8 cellular contexts compared by ENCODE assay signal in genomic region chr14:52730708-52731111, GRCh38. TPM values are rescaled to one million over a fixed set of nuclear protein-coding genes. Genes with fewer than 3 reads are reported as not detected.
DNase-seq lines count a peak whose midpoint lies in the region; ATAC-seq and TF ChIP-seq lines count a peak whose summit lies in the region.

No MANE protein-coding gene starts in this region.

- H3K4me1 ChIP-seq in GM23338 (ENCODE audit: insufficient read depth) (peaks cover 22% of the 10 kb centered on the region), Panc1 (ENCODE audit: control insufficient read depth, insufficient read depth, low read length) (no peaks in the 10 kb centered on the region), endodermal cell (ENCODE audit: control insufficient read depth, insufficient read depth, low read length) (no peaks in the 10 kb centered on the region), neural progenitor cell (peaks cover 23% of the 10 kb centered on the region)

- POLR2A ChIA-PET in Panc1 (lab: Charles Lee): interaction anchor here (0.7 kb wide), 1 partner anchor 51 kb away, joined by 7 read pairs; no protein-coding TSS in a partner anchor

- H4K20me1 ChIP-seq in GM23338 (replicated peaks; ENCODE audit: insufficient read depth): peaks cover 2% of the 10 kb centered on the region; the same call in 1 of the 2 replicates
- H4K20me1 ChIP-seq in neural progenitor cell (ENCODE audit: low read depth): peaks cover 5% of the 10 kb centered on the region

- BruUV-seq in Panc1 (replicated peaks; lab: Mats Ljungman, UMichigan): no TSS peak

- DNase-seq in GM23338 (ENCODE audit: low spot score) (no peak), Panc1 (ENCODE audit: low read depth, low spot score) (no peak), endodermal cell (no peak), neural progenitor cell (ENCODE audit: low spot score) (no peak), amniotic stem cell (lab: John Stamatoyannopoulos, UW) (no peak)

- H3K36me3 ChIP-seq in GM23338 (ENCODE audit: insufficient read depth): no peaks in the 10 kb centered on the region
- H3K36me3 ChIP-seq in Panc1 (ENCODE audit: control insufficient read depth, insufficient read depth, low read length): peaks cover 15% of the 10 kb centered on the region
- peaks cover 46% of the 10 kb centered on the region for H3K36me3 ChIP-seq in endodermal cell (ENCODE audit: control insufficient read depth, insufficient read depth, low read length)
- peaks cover 13% of the 10 kb centered on the region for H3K36me3 ChIP-seq in neural progenitor cell

- TF ChIP-seq CTCF in GM23338 (conservative IDR thresholded peaks at IDR 0.05; ENCODE audit: low read depth in 2 of 2) (no peak), Panc1 (IDR thresholded peaks at IDR 0.05) (no peak), endodermal cell (conservative IDR thresholded peaks at IDR 0.05) (no peak), neural progenitor cell (IDR thresholded peaks at IDR 0.05) (no peak)

- H3F3A ChIP-seq in GM23338 (replicated peaks; ENCODE audit: low read depth): no peaks in the 10 kb centered on the region; the same call in 1 of the 2 replicates
- peaks cover 53% of the 10 kb centered on the region for H3F3A ChIP-seq in neural progenitor cell (ENCODE audit: low read depth)

- peak overlapping the region; percentile 98 for H3K27ac Mint-ChIP-seq in GM23338
- H3K27ac Mint-ChIP-seq in endodermal cell: peak overlapping the region; percentile 95
- H3K27ac Mint-ChIP-seq in neural progenitor cell: peak overlapping the region; percentile 89

- no peaks in the 10 kb centered on the region for H3K9me3 ChIP-seq in Panc1 (ENCODE audit: control insufficient read depth, insufficient read depth, low read depth, low read length)
- H3K9me3 ChIP-seq in endodermal cell (ENCODE audit: control insufficient read depth, low read length): peaks cover 7% of the 10 kb centered on the region
- H3K9me3 ChIP-seq in neural progenitor cell (ENCODE audit: low read depth): no peaks in the 10 kb centered on the region

- H3K27me3 ChIP-seq in GM23338 (ENCODE audit: insufficient read depth) (no peaks in the 10 kb centered on the region), Panc1 (ENCODE audit: control insufficient read depth, insufficient read depth, low read length) (no peaks in the 10 kb centered on the region), endodermal cell (ENCODE audit: control insufficient read depth, insufficient read depth, low read length, poor library complexity, severe bottlenecking) (no peaks in the 10 kb centered on the region), neural progenitor cell (no peaks in the 10 kb centered on the region)

- 0 to 3% methylated on average over 9 to 11 of the region's 11 CpGs for WGBS in endodermal cell (ENCODE audit: insufficient coverage in 1 of 2, insufficient read length in 1 of 2), 2 experiments

- peak overlapping the region; percentile 89 for H3K27ac ChIP-seq in GM23338 (ENCODE audit: low read depth)
- peak overlapping the region; percentile 85 for H3K27ac ChIP-seq in Panc1 (ENCODE audit: low read length)
- H3K27ac ChIP-seq in endodermal cell (ENCODE audit: low read depth, low read length): peak overlapping the region; percentile 54
- peak overlapping the region; percentile 72 for H3K27ac ChIP-seq in neural progenitor cell

- ATAC-seq in GM23338 (no peak), Panc1 (no peak), GM18511 (IDR thresholded peaks at IDR 0.05; ENCODE audit: unreplicated experiment) (no peak), HG02852 (IDR thresholded peaks at IDR 0.05; ENCODE audit: unreplicated experiment) (no peak), GM21367 (IDR thresholded peaks at IDR 0.05; ENCODE audit: unreplicated experiment) (no peak)

- in situ Hi-C loops in Panc1 (cut with HindIII; ENCODE audit: low pct_unique_long_range_greater_than_20kb, low sequenced_read_pairs): no loop called here

- H3K79me2 ChIP-seq in GM23338 (replicated peaks; ENCODE audit: insufficient read depth) (peaks cover 55% of the 10 kb centered on the region), neural progenitor cell (ENCODE audit: low read depth) (peaks cover 67% of the 10 kb centered on the region)

- H3K4me3 ChIP-seq in GM23338: peak overlapping the region; percentile 94
- H3K4me3 ChIP-seq in Panc1 (ENCODE audit: low read depth in 2 of 2, low read length in 2 of 2): peak overlapping the region; percentile 85 to 91
- H3K4me3 ChIP-seq in endodermal cell (ENCODE audit: low read length): peak overlapping the region; percentile 94
- H3K4me3 ChIP-seq in neural progenitor cell: peak overlapping the region; percentile 90

- no peaks in the 10 kb centered on the region for H3K9me2 ChIP-seq in GM23338 (ENCODE audit: insufficient read depth)

- H3K9me3 Mint-ChIP-seq in GM23338 (no peaks in the 10 kb centered on the region), endodermal cell (peaks cover 2% of the 10 kb centered on the region), neural progenitor cell (peaks cover 2% of the 10 kb centered on the region)

- H3K27me3 Mint-ChIP-seq in GM23338 (ENCODE audit: insufficient read depth, low read depth, poor library complexity) (peaks cover 7% of the 10 kb centered on the region), endodermal cell (ENCODE audit: insufficient read depth) (no peaks in the 10 kb centered on the region), neural progenitor cell (ENCODE audit: insufficient read depth, low read depth) (peaks cover 4% of the 10 kb centered on the region)

- H3K4me1 Mint-ChIP-seq in GM23338: peaks cover 34% of the 10 kb centered on the region
- H3K4me1 Mint-ChIP-seq in endodermal cell: peaks cover 15% of the 10 kb centered on the region
- H3K4me1 Mint-ChIP-seq in neural progenitor cell: peaks cover 15% of the 10 kb centered on the region

- H3K9ac ChIP-seq in endodermal cell (ENCODE audit: extremely low read depth, low read length, poor library complexity, severe bottlenecking) (peak overlapping the region; percentile 54), neural progenitor cell (peak overlapping the region; percentile 80)

- H3K4me3 Mint-ChIP-seq in GM23338 (peak overlapping the region; percentile 98), endodermal cell (peak overlapping the region; percentile 98), neural progenitor cell (peak overlapping the region; percentile 98)

- CTCF ChIA-PET in Panc1 (lab: Charles Lee): no interaction called here

- peaks cover 55% of the 10 kb centered on the region for H3K36me3 Mint-ChIP-seq in GM23338 (ENCODE audit: low read depth)
- H3K36me3 Mint-ChIP-seq in endodermal cell (ENCODE audit: low read depth): peaks cover 51% of the 10 kb centered on the region
- H3K36me3 Mint-ChIP-seq in neural progenitor cell: peaks cover 29% of the 10 kb centered on the region

- intact Hi-C loops in Panc1 (cut with micrococcal nuclease; ENCODE audit: unreplicated experiment): no loop called here

- H2AFZ ChIP-seq in GM23338 (peak overlapping the region; percentile 64; the same call in 1 of the 2 replicates), neural progenitor cell (replicated peaks) (peak overlapping the region; percentile 48)

- H3K4me2 ChIP-seq in GM23338 (peak overlapping the region; percentile 82), neural progenitor cell (peak overlapping the region; percentile 93)

TF ChIP-seq in GM23338, 12 proteins besides CTCF, POLR2A, EP300 and RAD21 (continues in another document):
- TF ChIP-seq REST (IDR thresholded peaks at IDR 0.05; ENCODE audit: unreplicated experiment): no peak

RNA-seq across cellular contexts. Expression of gene STYX, which starts 0.7 kb away (rescaled TPM):
- 40.2 and 43.1 TPM in 2 replicates for total RNA-seq in GM23338 (2014; rRNA removed; shearing (Covaris generic))
- 21.8 and 23.3 TPM in 2 replicates for polyA plus RNA-seq in GM23338 (2016; fragmentation: Nextera tagmentation; extraction: Ambion mirVana)
- total RNA-seq in Panc1 (2021; ENCODE audit: unreplicated experiment): 20.6 TPM
- polyA plus RNA-seq in Panc1 (2012; ENCODE audit: insufficient read length): 6.2 TPM
- 10 to 100 TPM; 27.3 to 28.2 TPM for total RNA-seq in endodermal cell
- 14.4 TPM for polyA plus RNA-seq in endodermal cell (2013, experiment 1 of 2)
- polyA plus RNA-seq in endodermal cell (2013, experiment 2 of 2): 14.5 TPM
- total RNA-seq in neural progenitor cell (ENCODE audit: low replicate concordance): 33.6 and 55.7 TPM in 2 replicates

RNA-seq across cellular contexts. Expression of gene PSMC6, which starts 23.7 kb away (rescaled TPM):
- total RNA-seq in GM23338 (2014; rRNA removed; shearing (Covaris generic)): 143 and 162 TPM in 2 replicates
- 176 and 177 TPM in 2 replicates for polyA plus RNA-seq in GM23338 (2016; fragmentation: Nextera tagmentation; extraction: Ambion mirVana)
- 62.1 TPM for total RNA-seq in Panc1 (2021; ENCODE audit: unreplicated experiment)
- 39.6 TPM for polyA plus RNA-seq in Panc1 (2012; ENCODE audit: insufficient read length)
- 100 to 1,000 TPM; 102 to 121 TPM for total RNA-seq in endodermal cell
- 116 TPM for polyA plus RNA-seq in endodermal cell (2013, experiment 1 of 2)
- 105 TPM for polyA plus RNA-seq in endodermal cell (2013, experiment 2 of 2)
- total RNA-seq in neural progenitor cell (ENCODE audit: low replicate concordance): 132 and 265 TPM in 2 replicates

RNA-seq across cellular contexts. Expression of gene ERO1A, which starts 35.4 kb away (rescaled TPM):
- 40.7 and 44.7 TPM in 2 replicates for total RNA-seq in GM23338 (2014; rRNA removed; shearing (Covaris generic))
- 21.2 and 25.2 TPM in 2 replicates for polyA plus RNA-seq in GM23338 (2016; fragmentation: Nextera tagmentation; extraction: Ambion mirVana)
- total RNA-seq in Panc1 (2021; ENCODE audit: unreplicated experiment): 83.3 TPM
- polyA plus RNA-seq in Panc1 (2012; ENCODE audit: insufficient read length): 45.6 TPM
- total RNA-seq in endodermal cell: 10 to 100 TPM; 44.5 to 60.8 TPM
- polyA plus RNA-seq in endodermal cell (2013, experiment 1 of 2): 22.4 TPM
- polyA plus RNA-seq in endodermal cell (2013, experiment 2 of 2): 21.7 TPM
- total RNA-seq in neural progenitor cell (ENCODE audit: low replicate concordance): 41.1 and 54.1 TPM in 2 replicates
